26 cellular contexts compared by ENCODE assay signal in the genomic region with DNA sequence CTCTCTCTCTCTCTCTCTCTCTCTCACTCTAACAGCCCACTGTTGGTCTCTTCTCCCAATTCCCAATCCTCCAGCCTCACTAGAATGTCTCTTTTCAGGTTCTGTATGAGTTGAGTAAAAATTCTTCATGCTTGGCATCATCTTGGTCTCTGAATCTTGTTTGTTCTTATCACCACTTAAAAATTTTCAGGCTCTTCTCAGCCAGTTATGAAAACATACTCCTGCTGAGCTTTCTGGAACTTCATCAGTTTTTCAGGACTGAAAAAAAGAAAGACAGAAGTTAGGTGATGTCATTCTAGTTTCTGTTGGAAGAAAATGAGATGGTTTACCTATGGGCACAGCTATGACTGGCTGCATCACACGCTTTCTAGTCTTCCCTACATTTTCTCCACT. TPM values are rescaled to one million over a fixed set of nuclear protein-coding genes. Genes with fewer than 3 reads are reported as not detected.
DNase-seq lines count a peak whose midpoint lies in the region; TF ChIP-seq lines count a peak whose summit lies in the region.
"Had no signal": no experiment of that assay in that cellular context is flagged by ENCODE, and none has a peak within 500 bp of the region (broad histone marks: within the 10 kb centered on the region; RNA-seq: fewer than 3 reads in every experiment).

No MANE protein-coding gene starts in this region.

- H3K4me3 ChIP-seq in AG04449 (ENCODE audit: low read depth, low read length) (no peak overlapping the region), GM23248 (no peak overlapping the region), esophagus muscularis mucosa (no peak overlapping the region)
- H3K4me3 ChIP-seq: cardiac muscle cell, testis had no signal

- intact Hi-C loops in posterior cingulate gyrus (cut with DNase I): no loop called here
- intact Hi-C loops in esophagus muscularis mucosa (cut with DNase I): no loop called here

- no peak overlapping the region for H2AFZ ChIP-seq in GM23248
- H2AFZ ChIP-seq: parathyroid adenoma had no signal

- TF ChIP-seq POLR2A in esophagus muscularis mucosa (IDR thresholded peaks at IDR 0.05; ENCODE audit: low read depth): no peak

- TF ChIP-seq EP300 in esophagus muscularis mucosa (IDR thresholded peaks at IDR 0.05): no peak

- peak overlapping the region; percentile 72 for H3K27ac ChIP-seq in GM23248
- H3K27ac ChIP-seq in esophagus muscularis mucosa (replicated peaks in 1 of 4): no peak overlapping the region
- H3K27ac ChIP-seq: cardiac muscle cell, HL-60, parathyroid adenoma, testis had no signal

- POLR2A ChIA-PET in AG04449 (lab: Yijun Ruan, JAX): no interaction called here

- no peak overlapping the region for H3K9ac ChIP-seq in GM23248
- H3K9ac ChIP-seq: parathyroid adenoma had no signal

- 75 to 79% methylated on average over 1 of the region's 1 CpG for WGBS in GM23248 (ENCODE audit: low coverage in 1 of 2, low lambda C conversion rate in 2 of 2, missing lambda C conversion rate in 2 of 2), 2 experiments
- 90% methylated on average over 1 of the region's 1 CpG for WGBS in esophagus muscularis mucosa

- no peak for TF ChIP-seq CTCF in AG04449 (IDR thresholded peaks at IDR 0.05; ENCODE audit: insufficient read depth, low read length, missing control alignments)
- no peak for TF ChIP-seq CTCF in esophagus muscularis mucosa (IDR thresholded peaks at IDR 0.05)

- H3K79me2 ChIP-seq in GM23248 (ENCODE audit: insufficient read depth): no peaks in the 10 kb centered on the region
- H3K79me2 ChIP-seq: parathyroid adenoma had no signal

- in situ Hi-C loops in GM23248 (cut with MboI): no loop called here

- CTCF ChIA-PET in AG04449 (lab: Yijun Ruan, JAX): interaction anchor here (1.1 kb wide), 1 partner anchor 42 kb away, joined by 5 read pairs; no protein-coding TSS in a partner anchor

- no peaks in the 10 kb centered on the region for H3K9me2 ChIP-seq in GM23248 (ENCODE audit: insufficient read depth)

- peak overlapping the region; percentile 16 for H3K4me2 ChIP-seq in GM23248 (ENCODE audit: unreplicated experiment)

- H3K4me1 ChIP-seq in GM23248 (ENCODE audit: insufficient read depth): peaks cover 76% of the 10 kb centered on the region
- no peaks in the 10 kb centered on the region for H3K4me1 ChIP-seq in esophagus muscularis mucosa
- H3K4me1 ChIP-seq: parathyroid adenoma, testis had no signal

- H3K36me3 ChIP-seq in GM23248 (ENCODE audit: low read depth) (no peaks in the 10 kb centered on the region), esophagus muscularis mucosa (no peaks in the 10 kb centered on the region)
- H3K36me3 ChIP-seq: cardiac muscle cell had no signal

- DNase-seq in AG04449 (ENCODE audit: low read depth, low spot score) (peak; percentile 86), GM23248 (peak; percentile 82), astrocyte of the hippocampus (ENCODE audit: low read depth, low spot score) (peak; percentile 49), kidney glomerular epithelial cell (lab: John Stamatoyannopoulos, UW) (peak; percentile 90), posterior cingulate gyrus (no peak), esophagus muscularis mucosa (ENCODE audit: extremely low spot score) (no peak), T-helper 9 cell (no peak), GOT3 (lab: John Stamatoyannopoulos, UW) (no peak)
- DNase-seq: ACHN; activated CD4-positive, alpha-beta T cell treated with anti-CD3 and anti-CD28 coated beads for 48 hours; CD4-positive, CD25-positive, alpha-beta regulatory T cell; DMS153; left cardiac atrium; mesendoderm; MM.1S; naive thymus-derived CD4-positive, alpha-beta T cell; NCI-H1436 treated with DMSO at 0.1 percent for 48 hours; NCI-H526 treated with DMSO at 0.1 percent for 48 hours; OCI-M1; Right ventricle myocardium superior; testis had no signal

- H4K20me1 ChIP-seq in GM23248 (ENCODE audit: insufficient read depth): no peaks in the 10 kb centered on the region

- peaks cover 43% of the 10 kb centered on the region for H3F3A ChIP-seq in GM23248 (ENCODE audit: insufficient read depth)

- H3K27me3 ChIP-seq in GM23248 (replicated peaks; ENCODE audit: insufficient read depth) (no peaks in the 10 kb centered on the region), esophagus muscularis mucosa (no peaks in the 10 kb centered on the region)
- H3K27me3 ChIP-seq: cardiac muscle cell, testis had no signal

- no peaks in the 10 kb centered on the region for H3K9me3 ChIP-seq in GM23248 (ENCODE audit: low read depth)
- H3K9me3 ChIP-seq in esophagus muscularis mucosa: no peaks in the 10 kb centered on the region
- H3K9me3 ChIP-seq: testis had no signal

RNA-seq across cellular contexts. Expression of a gene that starts 11.5 kb away (rescaled TPM):
- not detected in 2 replicates for total RNA-seq in GM23248 (2014; rRNA removed; shearing (Covaris generic))
- polyA plus RNA-seq in GM23248 (2016; fragmentation: Nextera tagmentation; extraction: Ambion mirVana): not detected in 2 replicates
- total RNA-seq in esophagus muscularis mucosa: not detected
- total RNA-seq: cardiac muscle cell; CD4-positive, CD25-positive, alpha-beta regulatory T cell; dermis microvascular lymphatic vessel endothelial cell; left cardiac atrium; Right ventricle myocardium superior; sciatic nerve; testis had no signal
- polyA plus RNA-seq: cardiac muscle cell; CD4-positive, CD25-positive, alpha-beta regulatory T cell; naive thymus-derived CD4-positive, alpha-beta T cell had no signal

RNA-seq across cellular contexts. Expression of a gene that starts 39.2 kb away (rescaled TPM):
- not detected in 2 replicates for total RNA-seq in GM23248 (2014; rRNA removed; shearing (Covaris generic))
- not detected in 2 replicates for polyA plus RNA-seq in GM23248 (2016; fragmentation: Nextera tagmentation; extraction: Ambion mirVana)
- not detected for total RNA-seq in esophagus muscularis mucosa
- total RNA-seq: cardiac muscle cell; CD4-positive, CD25-positive, alpha-beta regulatory T cell; dermis microvascular lymphatic vessel endothelial cell; left cardiac atrium; Right ventricle myocardium superior; sciatic nerve; testis had no signal
- polyA plus RNA-seq: cardiac muscle cell; naive thymus-derived CD4-positive, alpha-beta T cell had no signal

Comparison
In these comparisons a context has a peak if more than half of its experiments do, and no peak if none do; other contexts are left out.
1. DNase-seq: peak in AG04449 (single experiment), GM23248 (single experiment), astrocyte of the hippocampus (single experiment) and kidney glomerular epithelial cell (single experiment); none in posterior cingulate gyrus (0 of 10), esophagus muscularis mucosa (single experiment), T-helper 9 cell (single experiment) and GOT3 (single experiment).